29 cellular contexts compared by ENCODE assay signal in the genomic region with DNA sequence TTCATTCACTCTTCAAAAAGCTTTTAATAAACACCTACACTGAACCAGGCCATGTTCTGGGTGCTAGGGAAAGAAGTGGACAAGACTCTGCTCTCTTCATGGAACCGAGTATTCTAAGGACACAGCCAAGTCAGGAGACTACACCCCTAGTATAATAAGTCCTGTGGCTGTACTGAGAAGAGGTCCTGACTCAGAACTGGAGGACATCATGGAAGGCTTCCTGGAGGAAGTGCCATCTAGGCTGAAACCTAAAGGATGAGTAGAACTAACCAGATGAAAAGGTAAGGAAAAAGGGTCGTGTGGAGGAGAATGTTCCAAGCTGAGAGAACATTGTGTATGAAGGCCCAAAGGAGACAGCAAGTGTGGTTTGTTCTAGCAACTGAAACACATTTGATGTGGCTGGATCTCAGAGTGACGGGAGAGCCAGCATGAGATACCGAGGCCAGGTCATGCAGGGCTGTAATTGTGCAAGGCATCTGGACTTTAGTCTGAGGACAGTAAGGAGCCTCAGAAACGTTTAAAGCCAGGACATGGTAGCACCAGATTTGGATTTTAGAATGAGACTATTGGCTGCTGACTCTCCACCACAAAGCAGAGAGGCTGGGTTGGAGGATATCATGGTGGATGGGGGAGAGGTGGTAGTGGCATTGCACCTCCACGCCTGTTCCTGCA.
"Had no signal": no experiment of that assay in that cellular context is flagged by ENCODE, and none has a peak within 500 bp of the region (broad histone marks: within the 10 kb centered on the region; RNA-seq: fewer than 3 reads in every experiment).

No MANE protein-coding gene starts in this region.

- H3K79me2 ChIP-seq: hepatocyte, parathyroid adenoma had no signal

- ATAC-seq: left ventricle myocardium superior; lower lobe of right lung; natural killer cell; right cardiac atrium; stimulated activated effector memory CD8-positive, alpha-beta T cell treated with anti-CD3 and anti-CD28 coated beads, Interleukin-12 subunit alpha, Interleukin-12 subunit beta, amount 100 ng/mL, for 72 hours; upper lobe of right lung had no signal

- H3K9ac ChIP-seq: neural progenitor cell, parathyroid adenoma had no signal

- H3K4me1 Mint-ChIP-seq: natural killer cell; stimulated activated effector memory CD8-positive, alpha-beta T cell treated with anti-CD3 and anti-CD28 coated beads, Interleukin-12 subunit alpha, Interleukin-12 subunit beta, amount 100 ng/mL, for 72 hours had no signal

- H3K27ac ChIP-seq: hepatocyte, lower lobe of right lung, neural progenitor cell, neutrophil, parathyroid adenoma, prostate gland, sigmoid colon, spleen, suprapubic skin, thoracic aorta, tibial artery, upper lobe of right lung had no signal

- H3K36me3 Mint-ChIP-seq: mesothelial cell of epicardium; natural killer cell; neural progenitor cell; stimulated activated effector memory CD8-positive, alpha-beta T cell treated with anti-CD3 and anti-CD28 coated beads, Interleukin-12 subunit alpha, Interleukin-12 subunit beta, amount 100 ng/mL, for 72 hours had no signal

- H3K36me3 ChIP-seq: lower lobe of right lung, neural progenitor cell, neutrophil, prostate gland, sigmoid colon, suprapubic skin, thoracic aorta, tibial artery, upper lobe of right lung had no signal

- FAIRE-seq: small intestine, urothelium cell line had no signal

- H3K27me3 ChIP-seq: neural progenitor cell, sigmoid colon had no signal

- H3K4me3 Mint-ChIP-seq: mesothelial cell of epicardium; naive B cell; natural killer cell; neural progenitor cell; stimulated activated effector memory CD8-positive, alpha-beta T cell treated with anti-CD3 and anti-CD28 coated beads, Interleukin-12 subunit alpha, Interleukin-12 subunit beta, amount 100 ng/mL, for 72 hours; stimulated activated naive CD8-positive, alpha-beta T cell treated with anti-CD3 and anti-CD28 coated beads, Interleukin-15, Interleukin-2, amounts not matched to agents 100 ng/mL and 50 ng/mL, for 24 hours had no signal

- H3K9me3 ChIP-seq: lower lobe of right lung, neutrophil, prostate gland, sigmoid colon, spleen, suprapubic skin, thoracic aorta, tibial artery, upper lobe of right lung had no signal

- H3K9me3 Mint-ChIP-seq: mesothelial cell of epicardium; naive B cell; natural killer cell; nephron progenitor cell; stimulated activated effector memory CD8-positive, alpha-beta T cell treated with anti-CD3 and anti-CD28 coated beads, Interleukin-12 subunit alpha, Interleukin-12 subunit beta, amount 100 ng/mL, for 72 hours had no signal

- H2AFZ ChIP-seq: hepatocyte, neural progenitor cell, parathyroid adenoma had no signal

- H3K4me3 ChIP-seq: hepatocyte, lower lobe of right lung, neural progenitor cell, prostate gland, sigmoid colon, spleen, suprapubic skin, thoracic aorta, tibial artery, upper lobe of right lung had no signal

- DNase-seq: islet precursor cell; left ventricle myocardium superior; lower lobe of right lung; mammary epithelial cell; mesendoderm; naive B cell; natural killer cell; occipital lobe; right cardiac atrium; sigmoid colon; small intestine; spleen; stimulated activated CD4-positive, alpha-beta T cell treated with anti-CD3 and anti-CD28 coated beads, Interleukin-4, amount 100 ng/mL, for 24 hours; stimulated activated naive CD4-positive, alpha-beta T cell; tibial artery; trophoblast cell; upper lobe of right lung had no signal

- H3K4me1 ChIP-seq: lower lobe of right lung, parathyroid adenoma, prostate gland, sigmoid colon, suprapubic skin, tibial artery, upper lobe of right lung had no signal

- H3K4me2 ChIP-seq: hepatocyte, neural progenitor cell had no signal

- H3K27ac Mint-ChIP-seq: mesothelial cell of epicardium; natural killer cell; nephron progenitor cell; neural progenitor cell; stimulated activated effector memory CD8-positive, alpha-beta T cell treated with anti-CD3 and anti-CD28 coated beads, Interleukin-12 subunit alpha, Interleukin-12 subunit beta, amount 100 ng/mL, for 72 hours; stimulated activated naive CD8-positive, alpha-beta T cell treated with anti-CD3 and anti-CD28 coated beads, Interleukin-15, Interleukin-2, amounts not matched to agents 100 ng/mL and 50 ng/mL, for 24 hours had no signal
